Comparison of ENCODE assay signal across 1 cellular context in the genomic region with DNA sequence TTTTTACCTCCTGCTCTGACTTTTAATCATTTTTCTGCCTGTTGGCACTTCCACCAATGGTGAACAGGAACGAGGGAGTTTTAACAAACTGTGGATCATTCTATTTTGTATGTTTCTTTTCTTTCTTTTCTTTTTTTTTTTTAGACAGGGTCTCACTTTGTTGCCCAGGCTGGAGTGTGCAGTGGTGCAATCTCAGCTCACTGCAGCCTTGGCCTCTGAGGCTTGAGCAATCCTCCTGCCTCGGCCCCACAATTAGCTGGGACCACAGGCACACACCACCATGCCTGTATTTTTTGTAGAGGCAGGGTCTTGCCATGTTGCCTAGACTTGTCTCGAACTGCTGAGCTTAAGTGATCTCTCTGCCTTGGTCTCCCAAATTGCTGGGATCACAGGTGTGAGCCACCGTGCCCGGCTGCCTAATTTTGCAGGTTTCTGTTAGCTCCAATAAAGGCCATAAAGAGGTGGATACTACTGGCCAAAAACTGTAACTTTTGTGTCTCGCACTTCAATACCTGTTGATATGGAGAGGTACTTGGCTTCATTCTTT.
A peak's percentile ranks its signal among the peaks of the same experiment; 100 is the strongest.
TF ChIP-seq lines count a peak whose summit lies in the region.

No MANE protein-coding gene starts in this region.

TF ChIP-seq in HepG2, 621 proteins besides CTCF, POLR2A, EP300 and RAD21:
- no peak for TF ChIP-seq REXO4 (CRISPR knock-in tag; IDR thresholded peaks at IDR 0.05; ENCODE audit: borderline replicate concordance)
- TF ChIP-seq, protein P1, sequence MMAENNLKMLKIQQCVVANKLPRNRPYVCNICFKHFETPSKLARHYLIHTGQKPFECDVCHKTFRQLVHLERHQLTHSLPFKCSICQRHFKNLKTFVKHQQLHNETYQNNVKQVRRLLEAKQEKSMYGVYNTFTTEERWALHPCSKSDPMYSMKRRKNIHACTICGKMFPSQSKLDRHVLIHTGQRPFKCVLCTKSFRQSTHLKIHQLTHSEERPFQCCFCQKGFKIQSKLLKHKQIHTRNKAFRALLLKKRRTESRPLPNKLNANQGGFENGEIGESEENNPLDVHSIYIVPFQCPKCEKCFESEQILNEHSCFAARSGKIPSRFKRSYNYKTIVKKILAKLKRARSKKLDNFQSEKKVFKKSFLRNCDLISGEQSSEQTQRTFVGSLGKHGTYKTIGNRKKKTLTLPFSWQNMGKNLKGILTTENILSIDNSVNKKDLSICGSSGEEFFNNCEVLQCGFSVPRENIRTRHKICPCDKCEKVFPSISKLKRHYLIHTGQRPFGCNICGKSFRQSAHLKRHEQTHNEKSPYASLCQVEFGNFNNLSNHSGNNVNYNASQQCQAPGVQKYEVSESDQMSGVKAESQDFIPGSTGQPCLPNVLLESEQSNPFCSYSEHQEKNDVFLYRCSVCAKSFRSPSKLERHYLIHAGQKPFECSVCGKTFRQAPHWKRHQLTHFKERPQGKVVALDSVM (CRISPR knock-in tag; IDR thresholded peaks at IDR 0.05), result peak; percentile 74
- TF ChIP-seq CEBPB (IDR thresholded peaks at IDR 0.05; ENCODE audit: borderline replicate concordance, low read depth, low read length), result peak; percentile 58; the same call in 1 of the 2 replicates
- no peak for TF ChIP-seq NFIC (IDR thresholded peaks at IDR 0.05; ENCODE audit: low read length)
- no peak for TF ChIP-seq ZNF143 (CRISPR knock-in tag; IDR thresholded peaks at IDR 0.05)
- peak; percentile 21; the same call in 1 of the 2 replicates for TF ChIP-seq CEBPG (CRISPR knock-in tag; IDR thresholded peaks at IDR 0.05)
- TF ChIP-seq ZNF274 (CRISPR knock-in tag; IDR thresholded peaks at IDR 0.05), result no peak
- TF ChIP-seq NR2F6 (IDR thresholded peaks at IDR 0.05), result no peak
- TF ChIP-seq NR2F6 (CRISPR knock-in tag; IDR thresholded peaks at IDR 0.05), result no peak
- TF ChIP-seq JARID2 (CRISPR knock-in tag; IDR thresholded peaks at IDR 0.05; ENCODE audit: insufficient replicate concordance), result no peak
- TF ChIP-seq, protein P2, sequence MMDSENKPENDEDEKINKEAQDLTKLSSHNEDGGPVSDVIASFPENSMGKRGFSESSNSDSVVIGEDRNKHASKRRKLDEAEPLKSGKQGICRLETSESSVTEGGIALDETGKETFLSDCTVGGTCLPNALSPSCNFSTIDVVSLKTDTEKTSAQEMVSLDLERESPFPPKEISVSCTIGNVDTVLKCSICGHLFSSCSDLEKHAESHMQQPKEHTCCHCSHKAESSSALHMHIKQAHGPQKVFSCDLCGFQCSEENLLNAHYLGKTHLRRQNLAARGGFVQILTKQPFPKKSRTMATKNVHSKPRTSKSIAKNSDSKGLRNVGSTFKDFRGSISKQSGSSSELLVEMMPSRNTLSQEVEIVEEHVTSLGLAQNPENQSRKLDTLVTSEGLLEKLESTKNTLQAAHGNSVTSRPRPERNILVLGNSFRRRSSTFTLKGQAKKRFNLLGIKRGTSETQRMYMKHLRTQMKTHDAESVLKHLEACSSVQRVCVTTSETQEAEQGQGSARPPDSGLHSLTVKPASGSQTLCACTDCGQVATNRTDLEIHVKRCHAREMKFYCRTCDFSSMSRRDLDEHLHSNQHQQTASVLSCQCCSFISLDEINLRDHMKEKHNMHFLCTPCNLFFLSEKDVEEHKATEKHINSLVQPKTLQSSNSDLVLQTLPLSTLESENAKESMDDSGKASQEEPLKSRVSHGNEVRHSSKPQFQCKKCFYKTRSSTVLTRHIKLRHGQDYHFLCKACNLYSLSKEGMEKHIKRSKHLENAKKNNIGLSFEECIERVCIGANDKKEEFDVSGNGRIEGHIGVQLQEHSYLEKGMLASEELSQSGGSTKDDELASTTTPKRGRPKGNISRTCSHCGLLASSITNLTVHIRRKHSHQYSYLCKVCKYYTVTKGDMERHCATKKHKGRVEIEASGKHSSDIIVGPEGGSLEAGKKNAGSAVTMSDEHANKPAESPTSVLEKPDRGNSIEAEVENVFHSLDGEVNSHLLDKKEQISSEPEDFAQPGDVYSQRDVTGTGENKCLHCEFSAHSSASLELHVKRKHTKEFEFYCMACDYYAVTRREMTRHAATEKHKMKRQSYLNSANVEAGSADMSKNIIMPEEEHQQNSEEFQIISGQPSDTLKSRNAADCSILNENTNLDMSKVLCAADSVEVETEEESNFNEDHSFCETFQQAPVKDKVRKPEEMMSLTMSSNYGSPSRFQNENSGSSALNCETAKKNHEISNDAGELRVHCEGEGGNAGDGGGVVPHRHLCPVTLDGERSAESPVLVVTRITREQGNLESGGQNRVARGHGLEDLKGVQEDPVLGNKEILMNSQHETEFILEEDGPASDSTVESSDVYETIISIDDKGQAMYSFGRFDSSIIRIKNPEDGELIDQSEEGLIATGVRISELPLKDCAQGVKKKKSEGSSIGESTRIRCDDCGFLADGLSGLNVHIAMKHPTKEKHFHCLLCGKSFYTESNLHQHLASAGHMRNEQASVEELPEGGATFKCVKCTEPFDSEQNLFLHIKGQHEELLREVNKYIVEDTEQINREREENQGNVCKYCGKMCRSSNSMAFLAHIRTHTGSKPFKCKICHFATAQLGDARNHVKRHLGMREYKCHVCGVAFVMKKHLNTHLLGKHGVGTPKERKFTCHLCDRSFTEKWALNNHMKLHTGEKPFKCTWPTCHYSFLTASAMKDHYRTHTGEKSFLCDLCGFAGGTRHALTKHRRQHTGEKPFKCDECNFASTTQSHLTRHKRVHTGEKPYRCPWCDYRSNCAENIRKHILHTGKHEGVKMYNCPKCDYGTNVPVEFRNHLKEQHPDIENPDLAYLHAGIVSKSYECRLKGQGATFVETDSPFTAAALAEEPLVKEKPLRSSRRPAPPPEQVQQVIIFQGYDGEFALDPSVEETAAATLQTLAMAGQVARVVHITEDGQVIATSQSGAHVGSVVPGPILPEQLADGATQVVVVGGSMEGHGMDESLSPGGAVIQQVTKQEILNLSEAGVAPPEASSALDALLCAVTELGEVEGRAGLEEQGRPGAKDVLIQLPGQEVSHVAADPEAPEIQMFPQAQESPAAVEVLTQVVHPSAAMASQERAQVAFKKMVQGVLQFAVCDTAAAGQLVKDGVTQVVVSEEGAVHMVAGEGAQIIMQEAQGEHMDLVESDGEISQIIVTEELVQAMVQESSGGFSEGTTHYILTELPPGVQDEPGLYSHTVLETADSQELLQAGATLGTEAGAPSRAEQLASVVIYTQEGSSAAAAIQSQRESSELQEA (CRISPR knock-in tag; IDR thresholded peaks at IDR 0.05; ENCODE audit: not compliant biosample characterization), result no peak
- no peak for TF ChIP-seq ZNF446 (CRISPR knock-in tag; IDR thresholded peaks at IDR 0.05)
- TF ChIP-seq ZNF121 (CRISPR knock-in tag; IDR thresholded peaks at IDR 0.05), result peak; percentile 82
- TF ChIP-seq, protein P3, sequence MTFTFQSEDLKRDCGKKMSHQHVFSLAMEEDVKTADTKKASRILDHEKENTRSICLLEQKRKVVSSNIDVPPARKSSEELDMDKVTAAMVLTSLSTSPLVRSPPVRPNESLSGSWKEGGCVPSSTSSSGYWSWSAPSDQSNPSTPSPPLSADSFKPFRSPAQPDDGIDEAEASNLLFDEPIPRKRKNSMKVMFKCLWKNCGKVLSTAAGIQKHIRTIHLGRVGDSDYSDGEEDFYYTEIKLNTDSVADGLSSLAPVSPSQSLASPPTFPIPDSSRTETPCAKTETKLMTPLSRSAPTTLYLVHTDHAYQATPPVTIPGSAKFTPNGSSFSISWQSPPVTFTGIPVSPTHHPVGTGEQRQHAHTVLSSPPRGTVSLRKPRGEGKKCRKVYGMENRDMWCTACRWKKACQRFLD (CRISPR knock-in tag; IDR thresholded peaks at IDR 0.05; ENCODE audit: borderline replicate concordance), result no peak
TF ChIP-seq in HepG2: peak in this region for 4.
